Comparison of ENCODE assay signal across 12 cellular contexts in genomic region chr13:77477299-77477848, GRCh38. TPM values are rescaled to one million over a fixed set of nuclear protein-coding genes. Genes with fewer than 3 reads are reported as not detected.
A peak's percentile ranks its signal among the peaks of the same experiment; 100 is the strongest.
DNase-seq lines count a peak whose midpoint lies in the region; ATAC-seq, FAIRE-seq and TF ChIP-seq lines count a peak whose summit lies in the region.
"Had no signal": no experiment of that assay in that cellular context is flagged by ENCODE, and none has a peak within 500 bp of the region (broad histone marks: within the 10 kb centered on the region; RNA-seq: fewer than 3 reads in every experiment).

No MANE protein-coding gene starts in this region.

- TF ChIP-seq CTCF in gastrocnemius medialis (IDR thresholded peaks at IDR 0.05 in 4 of 5, conservative IDR thresholded peaks at IDR 0.05 in 1 of 5) (no peak), GM10248 (IDR thresholded peaks at IDR 0.05; ENCODE audit: control extremely low read depth, extremely low read depth, low read depth, missing control alignments) (no peak)

- no peak for TF ChIP-seq POLR2A in GM12891 (IDR thresholded peaks at IDR 0.05; ENCODE audit: low read depth, low read length)
- TF ChIP-seq POLR2A in gastrocnemius medialis (IDR thresholded peaks at IDR 0.05): no peak

- POLR2A ChIA-PET in HEK293T (lab: Yijun Ruan, JAX) (interaction anchor here (1.7 to 5.8 kb wide), 2 partner anchors 150 to 451 kb away, joined by 4 to 53 read pairs; partner anchors contain the start of gene MYCBP2), GM10248 (lab: Yijun Ruan, JAX) (interaction anchor here (0.7 kb wide), 2 partner anchors 150 to 293 kb away, joined by 3 to 4 read pairs; partner anchors contain the start of gene MYCBP2)

- DNase-seq in GM12891 (ENCODE audit: insufficient read length, low spot score): no peak
- DNase-seq in MG63: no peak
- no peak for DNase-seq in gastrocnemius medialis
- DNase-seq in HEK293T (ENCODE audit: extremely low spot score): no peak
- no peak for DNase-seq in GM10248 (ENCODE audit: extremely low spot score)
- DNase-seq in DMS53 treated with DMSO at 0.1 percent for 48 hours (lab: John Stamatoyannopoulos, UW; ENCODE audit: unreplicated experiment): no peak
- DNase-seq: naive B cell; NCI-H345; stimulated activated CD4-positive, alpha-beta T cell treated with anti-CD3 and anti-CD28 coated beads, Interleukin-1b, Interleukin-23, amount 100 ng/mL, for 48 hours had no signal

- peaks cover 8 to 14% of the 10 kb centered on the region in 2 donors for H3K4me1 ChIP-seq in gastrocnemius medialis

- H3K27ac ChIP-seq in cingulate gyrus (ENCODE audit: low read depth, low read length): peak overlapping the region; percentile 69
- peak overlapping the region; percentile 71 to 87 (median 77) for H3K27ac ChIP-seq in gastrocnemius medialis

- CTCF ChIA-PET in HEK293T (lab: Yijun Ruan, JAX): interaction anchor here (0.6 to 2.6 kb wide), 19 partner anchors 8 to 1716 kb away, joined by 3 to 14 read pairs (median 4); partner anchors contain the start of gene MYCBP2
- CTCF ChIA-PET in GM10248 (lab: Yijun Ruan, JAX): interaction anchor here (0.7 to 4.9 kb wide), 41 partner anchors 10 to 497 kb away, joined by 3 to 33 read pairs (median 6); partner anchors contain the start of gene MYCBP2

- ATAC-seq in gastrocnemius medialis: peak in 1 of 2 donors; percentile 5

- peak overlapping the region; percentile 51; the same call in 1 of the 2 replicates for H3K4me3 ChIP-seq in MG63
- H3K4me3 ChIP-seq in gastrocnemius medialis: no peak overlapping the region

- intact Hi-C loops in gastrocnemius medialis (cut with DNase I; ENCODE audit: low total_unique reads): loop anchor here (5.0 kb wide), 1 partner anchor 205 kb away; no protein-coding TSS in a partner anchor

- no peaks in the 10 kb centered on the region for H3K9me3 ChIP-seq in MG63
- no peaks in the 10 kb centered on the region for H3K9me3 ChIP-seq in gastrocnemius medialis
- H3K9me3 ChIP-seq: adrenal gland, HAP-1 had no signal

- FAIRE-seq in GM12891 (lab: Jason Lieb, UNC): peak; percentile 45

- H3K27me3 ChIP-seq in MG63: no peaks in the 10 kb centered on the region
- no peaks in the 10 kb centered on the region for H3K27me3 ChIP-seq in gastrocnemius medialis
- H3K27me3 ChIP-seq: adrenal gland had no signal

- in situ Hi-C loops in gastrocnemius medialis (cut with MboI; ENCODE audit: low sequenced_read_pairs in 4 of 4): loop anchor here in 2 of 4 donors (25.0 kb wide), 2 partner anchors 165 to 285 kb away; no protein-coding TSS in a partner anchor

- no peaks in the 10 kb centered on the region for H3K36me3 ChIP-seq in MG63
- no peaks in the 10 kb centered on the region for H3K36me3 ChIP-seq in gastrocnemius medialis
- H3K36me3 ChIP-seq: adrenal gland, HAP-1 had no signal

TF ChIP-seq in GM12891, 5 proteins besides CTCF, POLR2A, EP300 and RAD21:
- no peak for TF ChIP-seq SPI1 (IDR thresholded peaks at IDR 0.05; ENCODE audit: low read depth, low read length)
- TF ChIP-seq POU2F2 (IDR thresholded peaks at IDR 0.05; ENCODE audit: low read depth, low read length): no peak
- TF ChIP-seq TAF1 (IDR thresholded peaks at IDR 0.05; ENCODE audit: low read depth, low read length): no peak
- no peak for TF ChIP-seq POLR2AphosphoS5 (IDR thresholded peaks at IDR 0.05; ENCODE audit: low read depth, low read length)
- TF ChIP-seq PAX5 (IDR thresholded peaks at IDR 0.05; ENCODE audit: insufficient read depth, low read length, severe bottlenecking): no peak

TF ChIP-seq in HEK293T, 16 proteins besides CTCF, POLR2A, EP300 and RAD21:
- TF ChIP-seq SUZ12 (IDR thresholded peaks at IDR 0.05) (no peak), TARDBP (IDR thresholded peaks at IDR 0.05) (no peak), HDGF (IDR thresholded peaks at IDR 0.05; ENCODE audit: borderline replicate concordance) (no peak), L3MBTL2 (conservative IDR thresholded peaks at IDR 0.05) (no peak)
TF ChIP-seq in HEK293T: peak in this region for 0.

RNA-seq across cellular contexts. Expression of gene SCEL, which starts 58.1 kb away (rescaled TPM):
- 0.04 TPM for polyA plus RNA-seq in GM12891 (2012; ENCODE audit: low read depth, missing spikeins)
- total RNA-seq in MG63 (2014; rRNA removed; shearing (Covaris generic); ENCODE audit: low replicate concordance): not detected in 2 replicates
- total RNA-seq in gastrocnemius medialis: not detected
